Comparison of ENCODE assay signal across 8 cellular contexts in genomic region chr3:129602730-129603560, GRCh38. TPM values are rescaled to one million over a fixed set of nuclear protein-coding genes. Genes with fewer than 3 reads are reported as not detected.
DNase-seq lines count a peak whose midpoint lies in the region; ATAC-seq and TF ChIP-seq lines count a peak whose summit lies in the region.

No MANE protein-coding gene starts in this region.

- H2AK5ac ChIP-seq in mesenchymal stem cell (ENCODE audit: low read length, severe bottlenecking): peak overlapping the region; percentile 66

- no peaks in the 10 kb centered on the region for H3K27me3 ChIP-seq in dorsolateral prefrontal cortex
- H3K27me3 ChIP-seq in mesenchymal stem cell (ENCODE audit: control insufficient read depth in 1 of 2, insufficient read depth in 1 of 2, low read length in 2 of 2): no peaks in the 10 kb centered on the region
- H3K27me3 ChIP-seq in uterus: no peaks in the 10 kb centered on the region

- H2BK12ac ChIP-seq in mesenchymal stem cell (ENCODE audit: low read length in 2 of 2): peak overlapping the region; percentile 91 to 99

- H3K9ac ChIP-seq in mesenchymal stem cell (ENCODE audit: low read length): peak overlapping the region; percentile 74

- peaks cover 0 to 21% of the 10 kb centered on the region in 2 experiments for H3K36me3 ChIP-seq in mesenchymal stem cell (ENCODE audit: control insufficient read depth in 1 of 2, insufficient read depth in 2 of 2, low read depth in 1 of 2, low read length in 2 of 2)
- no peaks in the 10 kb centered on the region for H3K36me3 ChIP-seq in uterus

- peak overlapping the region; percentile 87 to 93 for H3K18ac ChIP-seq in mesenchymal stem cell (ENCODE audit: low read depth in 1 of 2, low read length in 2 of 2)

- H3K4ac ChIP-seq in mesenchymal stem cell (ENCODE audit: low read depth in 1 of 2, low read length in 2 of 2): peak overlapping the region; percentile 84 to 97

- DNase-seq in NCI-H82 (lab: John Stamatoyannopoulos, UW): peak; percentile 34
- DNase-seq in NCI-H82 treated with DMSO at 0.1 percent for 48 hours (lab: John Stamatoyannopoulos, UW; ENCODE audit: unreplicated experiment): no peak
- no peak for DNase-seq in dorsolateral prefrontal cortex
- DNase-seq in mesenchymal stem cell: peak; percentile 99
- DNase-seq in uterus: peak; percentile 90 to 92
- no peak for DNase-seq in MV-4-11 (lab: John Stamatoyannopoulos, UW)
- no peak for DNase-seq in erythroblast (lab: John Stamatoyannopoulos, UW)

- H3K4me2 ChIP-seq in mesenchymal stem cell (ENCODE audit: low read length, poor library complexity, severe bottlenecking): peak overlapping the region; percentile 78

- H3K4me1 ChIP-seq in mesenchymal stem cell (ENCODE audit: control insufficient read depth, insufficient read depth, low read depth, low read length): peaks cover 76% of the 10 kb centered on the region
- H3K4me1 ChIP-seq in uterus: peaks cover 6 to 22% of the 10 kb centered on the region in 2 donors

- ATAC-seq in HG02798 (IDR thresholded peaks at IDR 0.05; ENCODE audit: poor library complexity, unreplicated experiment): no peak

- no peak overlapping the region for H2BK5ac ChIP-seq in mesenchymal stem cell (ENCODE audit: low read depth, low read length, poor library complexity, severe bottlenecking)

- no peaks in the 10 kb centered on the region for H3K79me1 ChIP-seq in mesenchymal stem cell (replicated peaks; ENCODE audit: low read length, poor library complexity, severe bottlenecking)

- H2BK15ac ChIP-seq in mesenchymal stem cell (ENCODE audit: low read depth, poor library complexity, severe bottlenecking): peak overlapping the region; percentile 90

- no peak overlapping the region for H2AFZ ChIP-seq in mesenchymal stem cell (ENCODE audit: low read depth, low read length)

- H3K23ac ChIP-seq in mesenchymal stem cell (ENCODE audit: low read length in 2 of 2): no peak overlapping the region

- peak; percentile 34 to 35 for TF ChIP-seq POLR2A in uterus (IDR thresholded peaks at IDR 0.05)
- no peak for TF ChIP-seq POLR2A in erythroblast (IDR thresholded peaks at IDR 0.05; ENCODE audit: low read length)

- H4K91ac ChIP-seq in mesenchymal stem cell (ENCODE audit: low read length): peak overlapping the region; percentile 94

- TF ChIP-seq CTCF in dorsolateral prefrontal cortex (IDR thresholded peaks at IDR 0.05 in 54 of 56, conservative IDR thresholded peaks at IDR 0.05 in 2 of 56; ENCODE audit: low read depth in 1 of 56, partially characterized antibody in 56 of 56) (no peak), uterus (IDR thresholded peaks at IDR 0.05) (peak in 1 of 4 experiments; percentile 6)

- H4K8ac ChIP-seq in mesenchymal stem cell (ENCODE audit: low read length): peak overlapping the region; percentile 84

- H3K4me3 ChIP-seq in dorsolateral prefrontal cortex: peak overlapping the region in 53 of 59 donors; percentile 10 to 85 (median 75)
- peak overlapping the region in 1 of 2 experiments; percentile 85 for H3K4me3 ChIP-seq in mesenchymal stem cell (ENCODE audit: insufficient read depth in 1 of 2, low read depth in 1 of 2, low read length in 2 of 2)
- H3K4me3 ChIP-seq in uterus: peak overlapping the region in 1 of 2 donors; percentile 57

- H3K27ac ChIP-seq in dorsolateral prefrontal cortex (peak overlapping the region; percentile 12 to 98 (median 93)), mesenchymal stem cell (ENCODE audit: low read length, poor library complexity, severe bottlenecking) (peak overlapping the region; percentile 38), uterus (peak overlapping the region; percentile 86 to 97)

- 34% methylated on average over 13 of the region's 15 CpGs for WGBS in mesenchymal stem cell

- intact Hi-C loops in dorsolateral prefrontal cortex (cut with DNase I) (loop anchor here (5.0 to 10.0 kb wide), 2 partner anchors 111 to 218 kb away; no protein-coding TSS in a partner anchor), uterus (cut with DNase I; ENCODE audit: low total_unique reads) (no loop called here)

- peak overlapping the region; percentile 86 for H2BK120ac ChIP-seq in mesenchymal stem cell (ENCODE audit: low read depth, low read length)

- H3K9me3 ChIP-seq in mesenchymal stem cell (ENCODE audit: control insufficient read depth, low read length): no peaks in the 10 kb centered on the region
- no peaks in the 10 kb centered on the region for H3K9me3 ChIP-seq in uterus

- H3K14ac ChIP-seq in mesenchymal stem cell (ENCODE audit: low read length in 2 of 2): peak overlapping the region in 1 of 2 experiments; percentile 64

RNA-seq across cellular contexts. Expression of gene PLXND1, which starts 3.5 kb away (rescaled TPM):
- total RNA-seq in dorsolateral prefrontal cortex (100 to 1,000 TPM in 73 of 120 experiments, 10 to 100 TPM in 47; 60.7 to 184 (median 106) TPM), uterus (100 to 1,000 TPM in 3 of 4 donors, 10 to 100 TPM in 1; 54.7 to 343 (median 121) TPM)
- 288 TPM for polyA plus RNA-seq in mesenchymal stem cell (2013, experiment 1 of 2)
- polyA plus RNA-seq in mesenchymal stem cell (2013, experiment 2 of 2): 288 TPM

RNA-seq across cellular contexts. Expression of gene H1-8, which starts 60.0 kb away (rescaled TPM):
- not detected for total RNA-seq in dorsolateral prefrontal cortex
- polyA plus RNA-seq in mesenchymal stem cell (2013, experiment 1 of 2): not detected
- not detected for polyA plus RNA-seq in mesenchymal stem cell (2013, experiment 2 of 2)
- not detected for total RNA-seq in uterus

Comparison
In these comparisons a context has a peak if more than half of its experiments do, and no peak if none do; other contexts are left out.
1. DNase-seq: peak in NCI-H82 (single experiment), mesenchymal stem cell (single experiment) and uterus (2 of 2); none in NCI-H82 treated with DMSO at 0.1 percent for 48 hours (single experiment), dorsolateral prefrontal cortex (0 of 10), MV-4-11 (single experiment) and erythroblast (0 of 2).
2. H3K27ac ChIP-seq: peak in every context shown above with its lines; median percentile 93 in dorsolateral prefrontal cortex; 92 in uterus; 38 in mesenchymal stem cell.